Comparison of ENCODE assay signal across 20 cellular contexts in genomic region chr2:128329607-128330006, GRCh38. TPM values are rescaled to one million over a fixed set of nuclear protein-coding genes. Genes with fewer than 3 reads are reported as not detected.
A peak's percentile ranks its signal among the peaks of the same experiment; 100 is the strongest.
DNase-seq lines count a peak whose midpoint lies in the region; ATAC-seq and TF ChIP-seq lines count a peak whose summit lies in the region.
"Had no signal": no experiment of that assay in that cellular context is flagged by ENCODE, and none has a peak within 500 bp of the region (broad histone marks: within the 10 kb centered on the region; RNA-seq: fewer than 3 reads in every experiment).

No MANE protein-coding gene starts in this region.

- peak overlapping the region; percentile 21 for H3K27ac Mint-ChIP-seq in activated CD8-positive, alpha-beta T cell treated with anti-CD3 and anti-CD28 coated beads for 36 hours
- H3K27ac Mint-ChIP-seq: mesothelial cell of epicardium, nephron had no signal

- no peak overlapping the region for H3K27ac ChIP-seq in effector memory CD4-positive, alpha-beta T cell (ENCODE audit: insufficient read depth, low read length, poor library complexity, severe bottlenecking)
- H3K27ac ChIP-seq in heart left ventricle: no peak overlapping the region
- H3K27ac ChIP-seq: body of pancreas, colonic mucosa, testis had no signal

- POLR2A ChIA-PET in activated CD8-positive, alpha-beta T cell treated with anti-CD3 and anti-CD28 coated beads for 36 hours (lab: Charles Lee): interaction anchor here (0.6 kb wide), 1 partner anchor 200 kb away, joined by 3 read pairs; no protein-coding TSS in a partner anchor

- H3K4me1 Mint-ChIP-seq in activated CD8-positive, alpha-beta T cell treated with anti-CD3 and anti-CD28 coated beads for 36 hours (ENCODE audit: low read depth): peaks cover 8% of the 10 kb centered on the region
- H3K4me1 Mint-ChIP-seq: nephron had no signal

- H3K27me3 ChIP-seq in effector memory CD4-positive, alpha-beta T cell (replicated peaks; ENCODE audit: control insufficient read depth, insufficient read depth, low read length, poor library complexity, severe bottlenecking): no peaks in the 10 kb centered on the region
- no peaks in the 10 kb centered on the region for H3K27me3 ChIP-seq in heart left ventricle
- H3K27me3 ChIP-seq: body of pancreas, colonic mucosa, testis had no signal

- TF ChIP-seq POLR2A in heart left ventricle (IDR thresholded peaks at IDR 0.05): no peak

- peaks cover 10% of the 10 kb centered on the region for H3K9me3 Mint-ChIP-seq in activated CD8-positive, alpha-beta T cell treated with anti-CD3 and anti-CD28 coated beads for 36 hours

- H3K27me3 Mint-ChIP-seq in activated CD8-positive, alpha-beta T cell treated with anti-CD3 and anti-CD28 coated beads for 36 hours: peaks cover 7% of the 10 kb centered on the region

- peak; percentile 13 for ATAC-seq in activated CD8-positive, alpha-beta T cell treated with anti-CD3 and anti-CD28 coated beads for 36 hours
- no peak for ATAC-seq in heart left ventricle
- ATAC-seq: body of pancreas, left colon had no signal

- CTCF ChIA-PET in activated CD8-positive, alpha-beta T cell treated with anti-CD3 and anti-CD28 coated beads for 36 hours (lab: Charles Lee): no interaction called here

- no peak for TF ChIP-seq CTCF in activated CD8-positive, alpha-beta T cell treated with anti-CD3 and anti-CD28 coated beads for 36 hours (IDR thresholded peaks at IDR 0.05)
- no peak for TF ChIP-seq CTCF in fibroblast of pulmonary artery (IDR thresholded peaks at IDR 0.05; ENCODE audit: low read length, missing control alignments)
- no peak for TF ChIP-seq CTCF in heart left ventricle (IDR thresholded peaks at IDR 0.05)

- H3K4me3 ChIP-seq in fibroblast of pulmonary artery (replicated peaks; ENCODE audit: low read depth, low read length) (no peak overlapping the region), heart left ventricle (no peak overlapping the region)
- H3K4me3 ChIP-seq in effector memory CD4-positive, alpha-beta T cell (ENCODE audit: insufficient read depth, low read depth, low read length, poor library complexity, severe bottlenecking): no peak overlapping the region
- H3K4me3 ChIP-seq: body of pancreas, colonic mucosa, testis had no signal

- H3K4me3 Mint-ChIP-seq in activated CD8-positive, alpha-beta T cell treated with anti-CD3 and anti-CD28 coated beads for 36 hours: no peak overlapping the region
- H3K4me3 Mint-ChIP-seq: mesothelial cell of epicardium, nephron had no signal

- intact Hi-C loops in activated CD8-positive, alpha-beta T cell treated with anti-CD3 and anti-CD28 coated beads for 36 hours (cut with micrococcal nuclease): no loop called here
- intact Hi-C loops in heart left ventricle (cut with DNase I): loop anchor here (5.0 to 10.0 kb wide), 12 partner anchors 58 to 1525 kb away; no protein-coding TSS in a partner anchor

- H3K36me3 Mint-ChIP-seq in activated CD8-positive, alpha-beta T cell treated with anti-CD3 and anti-CD28 coated beads for 36 hours (ENCODE audit: low read depth): peaks cover 8% of the 10 kb centered on the region

- H3K4me1 ChIP-seq in effector memory CD4-positive, alpha-beta T cell (ENCODE audit: control insufficient read depth, insufficient read depth, low read length, poor library complexity, severe bottlenecking): no peaks in the 10 kb centered on the region
- peaks cover 0 to 13% (median 1%) of the 10 kb centered on the region in 12 donors for H3K4me1 ChIP-seq in heart left ventricle
- H3K4me1 ChIP-seq: colonic mucosa, testis had no signal

- peak; percentile 43 for DNase-seq in stimulated activated CD4-positive, alpha-beta T cell treated with anti-CD3 and anti-CD28 coated beads, Interleukin-1b, Interleukin-23, amount 100 ng/mL, for 48 hours
- no peak for DNase-seq in stimulated activated CD4-positive, alpha-beta T cell treated with anti-CD3 and anti-CD28 coated beads, Interleukin-12 subunit alpha, Interleukin-12 subunit beta, amount 100 ng/mL, for 4 hours
- peak; percentile 28 for DNase-seq in activated CD8-positive, alpha-beta T cell treated with anti-CD3 and anti-CD28 coated beads for 36 hours
- DNase-seq in fibroblast of pulmonary artery (ENCODE audit: low read depth) (peak; percentile 33), NCI-H1417 (lab: John Stamatoyannopoulos, UW) (no peak), heart left ventricle (no peak)
- no peak for DNase-seq in effector memory CD4-positive, alpha-beta T cell
- DNase-seq: activated CD8-positive, alpha-beta memory T cell treated with anti-CD3 and anti-CD28 coated beads, Interleukin-2, amount 50 U/mL, for 48 hours; activated naive CD4-positive, alpha-beta T cell; AML-193; body of pancreas; colonic mucosa; DMS79 treated with DMSO at 0.1 percent for 48 hours; left colon; NCI-H187; NCI-H226; NCI-H82 had no signal

- no peaks in the 10 kb centered on the region for H3K9me3 ChIP-seq in effector memory CD4-positive, alpha-beta T cell (ENCODE audit: control insufficient read depth, low read length)
- H3K9me3 ChIP-seq in heart left ventricle: peaks cover 0 to 29% (median 14%) of the 10 kb centered on the region in 12 donors
- H3K9me3 ChIP-seq: body of pancreas, colonic mucosa, testis had no signal

- no peaks in the 10 kb centered on the region for H3K36me3 ChIP-seq in effector memory CD4-positive, alpha-beta T cell (ENCODE audit: control insufficient read depth, insufficient read depth, low read length)
- no peaks in the 10 kb centered on the region for H3K36me3 ChIP-seq in heart left ventricle
- H3K36me3 ChIP-seq: colonic mucosa had no signal

- WGBS in heart left ventricle, 4 donors: 72 to 83% (median 79%) methylated on average over 6 of the region's 6 CpGs

RNA-seq across cellular contexts. Expression of gene HS6ST1, which starts 10.9 kb away (rescaled TPM):
- total RNA-seq in activated CD8-positive, alpha-beta T cell treated with anti-CD3 and anti-CD28 coated beads for 36 hours: 10 to 100 TPM; 12.5 to 13.0 TPM
- total RNA-seq in heart left ventricle: 10 to 100 TPM; 18.1 to 87.3 (median 24.9) TPM
- 10 to 100 TPM; 15.6 to 26.5 TPM for polyA plus RNA-seq in heart left ventricle

Comparison
In these comparisons a context has a peak if more than half of its experiments do, and no peak if none do; other contexts are left out.
1. DNase-seq: peak in stimulated activated CD4-positive, alpha-beta T cell treated with anti-CD3 and anti-CD28 coated beads, Interleukin-1b, Interleukin-23, amount 100 ng/mL, for 48 hours (single experiment), activated CD8-positive, alpha-beta T cell treated with anti-CD3 and anti-CD28 coated beads for 36 hours (single experiment) and fibroblast of pulmonary artery (single experiment); none in stimulated activated CD4-positive, alpha-beta T cell treated with anti-CD3 and anti-CD28 coated beads, Interleukin-12 subunit alpha, Interleukin-12 subunit beta, amount 100 ng/mL, for 4 hours (single experiment), NCI-H1417 (0 of 3), effector memory CD4-positive, alpha-beta T cell (0 of 3) and heart left ventricle (0 of 5).